Comparison of ENCODE assay signal across 8 cellular contexts in the genomic region with DNA sequence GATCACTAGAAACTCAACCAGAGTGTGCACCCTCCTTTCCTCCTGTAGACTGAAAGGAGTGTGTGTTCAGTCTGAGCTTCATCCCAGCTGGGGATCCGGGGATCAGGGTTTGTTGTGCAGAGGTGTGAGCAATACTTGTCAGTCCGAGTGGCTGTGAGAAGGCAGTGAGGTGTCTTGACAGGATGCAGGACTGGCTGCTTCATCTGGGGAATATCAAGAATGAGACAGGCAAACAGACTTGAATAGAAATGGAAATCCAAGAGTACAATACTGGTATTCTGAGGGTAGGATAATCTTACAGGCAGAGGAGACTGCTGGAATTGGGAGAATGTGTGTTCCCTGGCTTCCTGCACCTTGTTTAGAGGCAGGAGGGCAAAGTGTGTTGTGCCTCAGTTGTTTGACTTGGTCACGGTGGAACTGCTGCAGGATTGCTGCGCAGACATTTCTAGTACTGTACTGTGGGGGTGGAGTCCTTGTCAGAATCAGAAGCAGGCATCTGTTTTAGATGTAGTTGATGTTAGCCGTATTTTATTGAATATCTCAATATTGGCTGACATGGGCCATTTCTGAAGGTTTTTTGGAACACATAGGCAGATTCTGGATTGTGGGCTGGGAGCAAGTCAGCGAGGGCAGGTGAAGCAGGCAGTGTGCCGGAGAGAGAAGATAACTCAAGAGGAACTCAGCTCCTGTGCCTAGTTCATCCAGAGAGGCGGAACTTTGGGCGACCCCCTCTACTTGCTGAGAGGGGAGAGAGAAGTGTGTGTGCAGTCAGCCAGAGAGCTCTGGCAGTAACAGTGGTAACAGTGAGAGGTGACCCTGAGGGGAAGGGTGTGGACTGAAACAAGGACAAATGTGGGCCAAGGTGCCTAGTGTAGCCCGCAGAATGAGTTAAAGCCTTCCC. TPM values are rescaled to one million over a fixed set of nuclear protein-coding genes. Genes with fewer than 3 reads are reported as not detected.
DNase-seq lines count a peak whose midpoint lies in the region; ATAC-seq and TF ChIP-seq lines count a peak whose summit lies in the region.

No MANE protein-coding gene starts in this region.

- H3K4me1 ChIP-seq in breast epithelium (peaks cover 0 to 16% of the 10 kb centered on the region in 2 donors), mesenchymal stem cell (ENCODE audit: control insufficient read depth, insufficient read depth, low read depth, low read length) (peaks cover 14% of the 10 kb centered on the region)

- no peak overlapping the region for H4K91ac ChIP-seq in mesenchymal stem cell (ENCODE audit: low read length)

- peak overlapping the region in 1 of 2 experiments; percentile 25 for H2BK12ac ChIP-seq in mesenchymal stem cell (ENCODE audit: low read length in 2 of 2)

- peaks cover 61% of the 10 kb centered on the region for H3K4me1 Mint-ChIP-seq in CD4-positive, alpha-beta T cell (ENCODE audit: low read depth)

- H3K9ac ChIP-seq in mesenchymal stem cell (ENCODE audit: low read length): peak overlapping the region; percentile 81

- no peaks in the 10 kb centered on the region for H3K9me3 ChIP-seq in CD4-positive, alpha-beta T cell (ENCODE audit: control insufficient read depth, low read length)
- H3K9me3 ChIP-seq in breast epithelium (no peaks in the 10 kb centered on the region), mesenchymal stem cell (ENCODE audit: control insufficient read depth, low read length) (no peaks in the 10 kb centered on the region)

- H2BK120ac ChIP-seq in mesenchymal stem cell (ENCODE audit: low read depth, low read length): no peak overlapping the region

- peak overlapping the region; percentile 37 for H3K4me2 ChIP-seq in mesenchymal stem cell (ENCODE audit: low read length, poor library complexity, severe bottlenecking)

- H2AFZ ChIP-seq in mesenchymal stem cell (ENCODE audit: low read depth, low read length): peak overlapping the region; percentile 66

- intact Hi-C loops in CD4-positive, alpha-beta T cell (cut with DNase I, micrococcal nuclease): loop anchor here in 1 of 2 experiments (5.0 kb wide), 1 partner anchor 282 kb away; a partner anchor contains a TSS
- intact Hi-C loops in breast epithelium (cut with DNase I; ENCODE audit: low total_unique reads): no loop called here

- no peaks in the 10 kb centered on the region for H3K27me3 Mint-ChIP-seq in CD4-positive, alpha-beta T cell

- H2BK15ac ChIP-seq in mesenchymal stem cell (ENCODE audit: low read depth, poor library complexity, severe bottlenecking): no peak overlapping the region

- no peaks in the 10 kb centered on the region for H3K27me3 ChIP-seq in CD4-positive, alpha-beta T cell (ENCODE audit: control insufficient read depth, insufficient read depth, low read length)
- H3K27me3 ChIP-seq in breast epithelium (no peaks in the 10 kb centered on the region), mesenchymal stem cell (ENCODE audit: control insufficient read depth in 1 of 2, insufficient read depth in 1 of 2, low read length in 2 of 2) (no peaks in the 10 kb centered on the region)

- no peaks in the 10 kb centered on the region for H3K36me3 ChIP-seq in breast epithelium
- H3K36me3 ChIP-seq in mesenchymal stem cell (ENCODE audit: control insufficient read depth in 1 of 2, insufficient read depth in 2 of 2, low read depth in 1 of 2, low read length in 2 of 2): peaks cover 6 to 31% of the 10 kb centered on the region in 2 experiments

- H3K14ac ChIP-seq in mesenchymal stem cell (ENCODE audit: low read length in 2 of 2): peak overlapping the region in 1 of 2 experiments; percentile 26

- no peak for TF ChIP-seq CTCF in CD4-positive, alpha-beta T cell (IDR thresholded peaks at IDR 0.05)
- no peak for TF ChIP-seq CTCF in breast epithelium (IDR thresholded peaks at IDR 0.05)

- H3K27ac ChIP-seq in CD4-positive, alpha-beta T cell (ENCODE audit: low read depth, low read length): peak overlapping the region; percentile 8
- H3K27ac ChIP-seq in breast epithelium (peak overlapping the region; percentile 94 to 95), mesenchymal stem cell (ENCODE audit: low read length, poor library complexity, severe bottlenecking) (peak overlapping the region; percentile 55)

- H3K79me1 ChIP-seq in mesenchymal stem cell (replicated peaks; ENCODE audit: low read length, poor library complexity, severe bottlenecking): peaks cover 10% of the 10 kb centered on the region

- no peaks in the 10 kb centered on the region for H3K9me3 Mint-ChIP-seq in CD4-positive, alpha-beta T cell

- no peak for ATAC-seq in CD4-positive, alpha-beta T cell (ENCODE audit: poor library complexity)
- ATAC-seq in HG02759 (IDR thresholded peaks at IDR 0.05; ENCODE audit: unreplicated experiment): no peak

- peak overlapping the region; percentile 82 for H3K4me3 ChIP-seq in Jurkat, Clone E6-1 (ENCODE audit: low read length)
- H3K4me3 ChIP-seq in breast epithelium (peak overlapping the region; percentile 7 to 78 (median 74)), mesenchymal stem cell (ENCODE audit: insufficient read depth in 1 of 2, low read depth in 1 of 2, low read length in 2 of 2) (peak overlapping the region in 1 of 2 experiments; percentile 89)

- no peak overlapping the region for H2AK5ac ChIP-seq in mesenchymal stem cell (ENCODE audit: low read length, severe bottlenecking)

- peak overlapping the region; percentile 100 for H3K4me3 Mint-ChIP-seq in CD4-positive, alpha-beta T cell

- 24% methylated on average over 10 of the region's 10 CpGs for WGBS in mesenchymal stem cell

- peaks cover 51% of the 10 kb centered on the region for H3K36me3 Mint-ChIP-seq in CD4-positive, alpha-beta T cell (ENCODE audit: low read depth)

- H2BK5ac ChIP-seq in mesenchymal stem cell (ENCODE audit: low read depth, low read length, poor library complexity, severe bottlenecking): no peak overlapping the region

- no peak overlapping the region for H3K23ac ChIP-seq in mesenchymal stem cell (ENCODE audit: low read length in 2 of 2)

- H3K27ac Mint-ChIP-seq in CD4-positive, alpha-beta T cell: peak overlapping the region; percentile 98

- no peak for TF ChIP-seq POLR2A in breast epithelium (IDR thresholded peaks at IDR 0.05)

- POLR2A ChIA-PET in CD4-positive, alpha-beta T cell (lab: Charles Lee): interaction anchor here (0.6 to 4.2 kb wide), 51 partner anchors 8 to 1740 kb away, joined by 3 to 56 read pairs (median 6); a partner anchor contains a TSS

- CTCF ChIA-PET in CD4-positive, alpha-beta T cell (lab: Charles Lee): interaction anchor here (0.7 to 2.7 kb wide), 8 partner anchors 12 to 157 kb away, joined by 3 to 16 read pairs (median 4); no protein-coding TSS in a partner anchor

- peak overlapping the region in 1 of 2 experiments; percentile 54 for H3K18ac ChIP-seq in mesenchymal stem cell (ENCODE audit: low read depth in 1 of 2, low read length in 2 of 2)

- DNase-seq in CD4-positive, alpha-beta T cell: no peak
- DNase-seq in Jurkat, Clone E6-1 (ENCODE audit: low read depth, low spot score): no peak
- DNase-seq in breast epithelium (ENCODE audit: low spot score in 2 of 2): no peak
- DNase-seq in mesenchymal stem cell: peak; percentile 45
- no peak for DNase-seq in NCI-H2171 (lab: John Stamatoyannopoulos, UW)
- no peak for DNase-seq in activated CD4-positive, CD25-positive, alpha-beta regulatory T cell (lab: John Stamatoyannopoulos, UW)
- DNase-seq in NCI-H748 treated with DMSO at 0.1 percent for 48 hours (lab: John Stamatoyannopoulos, UW): no peak

- H4K8ac ChIP-seq in mesenchymal stem cell (ENCODE audit: low read length): no peak overlapping the region

- peak overlapping the region in 1 of 2 experiments; percentile 3 for H3K4ac ChIP-seq in mesenchymal stem cell (ENCODE audit: low read depth in 1 of 2, low read length in 2 of 2)

RNA-seq across cellular contexts. Expression of a gene that starts 27.1 kb away (rescaled TPM):
- total RNA-seq in CD4-positive, alpha-beta T cell: 100 to 1,000 TPM; 309 to 325 TPM
- 140 TPM for polyA plus RNA-seq in Jurkat, Clone E6-1 (2012; ENCODE audit: insufficient read depth, insufficient read length)
- total RNA-seq in breast epithelium: 10 to 100 TPM; 41.1 to 52.8 (median 52.1) TPM
- polyA plus RNA-seq in mesenchymal stem cell (2013, experiment 1 of 2): 26.9 TPM
- polyA plus RNA-seq in mesenchymal stem cell (2013, experiment 2 of 2): 25.8 TPM

RNA-seq across cellular contexts. Expression of a gene that starts 50.0 kb away (rescaled TPM):
- total RNA-seq in CD4-positive, alpha-beta T cell: 100 to 1,000 TPM; 160 to 161 TPM
- 58.7 TPM for polyA plus RNA-seq in Jurkat, Clone E6-1 (2012; ENCODE audit: insufficient read depth, insufficient read length)
- total RNA-seq in breast epithelium: 10 to 100 TPM; 23.7 to 51.8 (median 40.7) TPM
- 27.5 TPM for polyA plus RNA-seq in mesenchymal stem cell (2013, experiment 1 of 2)
- 27.7 TPM for polyA plus RNA-seq in mesenchymal stem cell (2013, experiment 2 of 2)

Comparison
In these comparisons a context has a peak if more than half of its experiments do, and no peak if none do; other contexts are left out.
1. H3K27ac ChIP-seq: peak in every context shown above with its lines; median percentile 94 in breast epithelium; 55 in mesenchymal stem cell; 8 in CD4-positive, alpha-beta T cell.
2. RNA of a gene that starts 27.1 kb away (total RNA-seq): 309 to 325 TPM in CD4-positive, alpha-beta T cell; 41.1 to 52.8 TPM in breast epithelium; every median in the first group is over 4 times any median in the second.